ENCODE assay signal across 9 cellular contexts in genomic region chr7:116630932-116631449, GRCh38. TPM values are rescaled to one million over a fixed set of nuclear protein-coding genes. Genes with fewer than 3 reads are reported as not detected.
DNase-seq lines count a peak whose midpoint lies in the region; ATAC-seq and TF ChIP-seq lines count a peak whose summit lies in the region.
"Had no signal": no experiment of that assay in that cellular context is flagged by ENCODE, and none has a peak within 500 bp of the region (broad histone marks: within the 10 kb centered on the region; RNA-seq: fewer than 3 reads in every experiment).

No MANE protein-coding gene starts in this region.

- no peak for TF ChIP-seq CTCF in RWPE1 (conservative IDR thresholded peaks at IDR 0.05; ENCODE audit: low read depth)
- no peak for TF ChIP-seq CTCF in glutamatergic neuron (IDR thresholded peaks at IDR 0.05; ENCODE audit: partially characterized antibody, unreplicated experiment)

- H3K36me3 Mint-ChIP-seq in glutamatergic neuron (ENCODE audit: unreplicated experiment) (no peaks in the 10 kb centered on the region), immature natural killer cell (no peaks in the 10 kb centered on the region)
- H3K36me3 Mint-ChIP-seq in stimulated activated effector memory CD8-positive, alpha-beta T cell treated with anti-CD3 and anti-CD28 coated beads, Interleukin-12 subunit alpha, Interleukin-12 subunit beta, amount 100 ng/mL, for 72 hours, result no peaks in the 10 kb centered on the region

- CTCF ChIA-PET in RWPE1 (lab: Yijun Ruan, JAX), result interaction anchor here (0.6 to 0.7 kb wide), 2 partner anchors 372 to 451 kb away, joined by 3 read pairs; no protein-coding TSS in a partner anchor

- no peaks in the 10 kb centered on the region for H3K9me3 Mint-ChIP-seq in glutamatergic neuron (ENCODE audit: unreplicated experiment)
- no peaks in the 10 kb centered on the region for H3K9me3 Mint-ChIP-seq in stimulated activated effector memory CD8-positive, alpha-beta T cell treated with anti-CD3 and anti-CD28 coated beads, Interleukin-12 subunit alpha, Interleukin-12 subunit beta, amount 100 ng/mL, for 72 hours
- no peaks in the 10 kb centered on the region for H3K9me3 Mint-ChIP-seq in immature natural killer cell

- H3K27ac Mint-ChIP-seq in glutamatergic neuron (ENCODE audit: unreplicated experiment) (peak overlapping the region; percentile 10), immature natural killer cell (no peak overlapping the region)
- H3K27ac Mint-ChIP-seq in stimulated activated effector memory CD8-positive, alpha-beta T cell treated with anti-CD3 and anti-CD28 coated beads, Interleukin-12 subunit alpha, Interleukin-12 subunit beta, amount 100 ng/mL, for 72 hours, result no peak overlapping the region

- POLR2A ChIA-PET in RWPE1 (lab: Yijun Ruan, JAX; ENCODE audit: low non-redundant PET), result no interaction called here

- H3K4me1 Mint-ChIP-seq in glutamatergic neuron (ENCODE audit: low read depth, unreplicated experiment) (peaks cover 5% of the 10 kb centered on the region), immature natural killer cell (no peaks in the 10 kb centered on the region)
- H3K4me1 Mint-ChIP-seq in stimulated activated effector memory CD8-positive, alpha-beta T cell treated with anti-CD3 and anti-CD28 coated beads, Interleukin-12 subunit alpha, Interleukin-12 subunit beta, amount 100 ng/mL, for 72 hours, result peaks cover 6% of the 10 kb centered on the region

- H3K4me3 Mint-ChIP-seq in glutamatergic neuron (ENCODE audit: unreplicated experiment) (no peak overlapping the region), immature natural killer cell (no peak overlapping the region)
- no peak overlapping the region for H3K4me3 Mint-ChIP-seq in stimulated activated effector memory CD8-positive, alpha-beta T cell treated with anti-CD3 and anti-CD28 coated beads, Interleukin-12 subunit alpha, Interleukin-12 subunit beta, amount 100 ng/mL, for 72 hours

- peak; percentile 37 for ATAC-seq in HG02852 (IDR thresholded peaks at IDR 0.05; ENCODE audit: unreplicated experiment)
- ATAC-seq in stimulated activated effector memory CD8-positive, alpha-beta T cell treated with anti-CD3 and anti-CD28 coated beads, Interleukin-12 subunit alpha, Interleukin-12 subunit beta, amount 100 ng/mL, for 72 hours, result peak; percentile 31

- no peaks in the 10 kb centered on the region for H3K27me3 Mint-ChIP-seq in glutamatergic neuron (ENCODE audit: unreplicated experiment)
- H3K27me3 Mint-ChIP-seq in immature natural killer cell (ENCODE audit: low read depth in 3 of 3), result peaks cover 0 to 3% (median 0%) of the 10 kb centered on the region in 3 donors

- DNase-seq in GM04504 (ENCODE audit: low read depth) (peak; percentile 72), RWPE1 (ENCODE audit: low spot score) (peak; percentile 87), glutamatergic neuron (peak; percentile 58), immature natural killer cell (no peak)
- no peak for DNase-seq in stimulated activated effector memory CD8-positive, alpha-beta T cell treated with anti-CD3 and anti-CD28 coated beads, Interleukin-12 subunit alpha, Interleukin-12 subunit beta, amount 100 ng/mL, for 72 hours (ENCODE audit: low spot score in 2 of 2)
- no peak for DNase-seq in stimulated activated CD4-positive, alpha-beta T cell treated with anti-CD3 and anti-CD28 coated beads, Interleukin-15, amount 100 ng/mL, for 24 hours
- no peak for DNase-seq in activated CD8-positive, alpha-beta memory T cell treated with anti-CD3 and anti-CD28 coated beads for 24 hours

- peak overlapping the region; percentile 78 for H3K27ac ChIP-seq in RWPE1
- H3K27ac ChIP-seq: HL-60 had no signal

RNA-seq across cellular contexts. Expression of gene MET, which starts 41.0 kb away (rescaled TPM):
- total RNA-seq in glutamatergic neuron (ENCODE audit: unreplicated experiment), result 0.56 TPM
- polyA plus RNA-seq in immature natural killer cell, result not detected

Comparison
In these comparisons a context has a peak if more than half of its experiments do, and no peak if none do; other contexts are left out.
1. DNase-seq: peak in GM04504 (single experiment), RWPE1 (single experiment) and glutamatergic neuron (single experiment); none in stimulated activated effector memory CD8-positive, alpha-beta T cell treated with anti-CD3 and anti-CD28 coated beads, Interleukin-12 subunit alpha, Interleukin-12 subunit beta, amount 100 ng/mL, for 72 hours (0 of 2), stimulated activated CD4-positive, alpha-beta T cell treated with anti-CD3 and anti-CD28 coated beads, Interleukin-15, amount 100 ng/mL, for 24 hours (single experiment), immature natural killer cell (0 of 3) and activated CD8-positive, alpha-beta memory T cell treated with anti-CD3 and anti-CD28 coated beads for 24 hours (single experiment).